Comparison of ENCODE assay signal across 8 cellular contexts in the genomic region with DNA sequence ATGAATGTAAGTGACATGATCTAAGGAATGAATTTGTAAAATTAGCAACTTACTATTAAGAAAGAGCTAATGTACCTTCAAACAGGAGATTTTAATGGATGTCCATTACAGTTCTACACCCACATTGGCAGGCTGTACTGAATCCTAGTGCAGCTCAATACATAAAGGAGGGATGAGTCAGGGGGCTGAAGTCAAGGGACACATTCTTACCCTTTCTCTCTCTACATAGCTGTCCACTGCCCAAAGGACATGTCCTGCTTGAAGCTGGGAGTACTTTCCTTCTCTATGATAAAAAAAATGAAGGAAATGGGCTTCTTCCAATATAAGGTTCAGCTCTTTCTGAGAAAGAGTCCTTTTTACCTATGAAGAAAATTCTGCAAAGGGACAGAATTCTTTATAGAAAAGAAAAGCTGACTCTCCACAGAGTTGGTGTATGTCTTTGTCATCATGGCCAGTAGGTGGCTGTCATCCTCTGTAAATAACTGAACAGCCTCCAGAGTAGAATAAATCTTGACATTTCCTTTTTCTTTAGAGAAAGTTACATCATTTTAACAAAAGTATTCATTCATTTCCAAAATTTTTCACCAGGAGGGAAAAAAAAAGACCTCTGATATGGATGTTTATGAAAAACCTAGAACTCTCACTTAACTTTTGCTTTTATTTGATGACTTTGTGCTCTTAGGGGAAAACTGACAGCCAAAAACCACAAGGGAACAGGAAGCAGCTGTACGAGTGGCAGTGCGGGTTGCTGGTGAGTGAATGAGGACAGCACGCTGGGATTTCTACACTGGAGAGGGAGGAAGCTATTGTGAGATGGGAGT. TPM values are rescaled to one million over a fixed set of nuclear protein-coding genes. Genes with fewer than 3 reads are reported as not detected.
DNase-seq lines count a peak whose midpoint lies in the region; ATAC-seq, FAIRE-seq and TF ChIP-seq lines count a peak whose summit lies in the region.

No MANE protein-coding gene starts in this region.

- H3K4me1 ChIP-seq in esophagus muscularis mucosa: peaks cover 0 to 7% (median 5%) of the 10 kb centered on the region in 4 donors
- H3K4me1 ChIP-seq in sigmoid colon: no peaks in the 10 kb centered on the region

- H3K36me3 ChIP-seq in esophagus muscularis mucosa (no peaks in the 10 kb centered on the region), sigmoid colon (no peaks in the 10 kb centered on the region)

- TF ChIP-seq POLR2A in esophagus muscularis mucosa (IDR thresholded peaks at IDR 0.05; ENCODE audit: low read depth) (no peak), sigmoid colon (IDR thresholded peaks at IDR 0.05) (no peak), GM12892 (IDR thresholded peaks at IDR 0.05; ENCODE audit: low read depth, low read length) (no peak)

- H3K27ac Mint-ChIP-seq in natural killer cell treated with Interleukin-12 subunit alpha and Interleukin-12 subunit beta and Interleukin-15 and Interleukin-18, amount 100 ng/mL, for 72 hours: peak overlapping the region; percentile 1 to 43

- TF ChIP-seq CTCF in esophagus muscularis mucosa (IDR thresholded peaks at IDR 0.05) (peak; percentile 21 to 42 (median 36)), sigmoid colon (IDR thresholded peaks at IDR 0.05) (peak in 2 of 4 experiments; percentile 9 to 20)

- H3K4me3 ChIP-seq in esophagus muscularis mucosa (no peak overlapping the region), sigmoid colon (no peak overlapping the region)

- no peak overlapping the region for H3K27ac ChIP-seq in esophagus muscularis mucosa (replicated peaks in 1 of 4)
- no peak overlapping the region for H3K27ac ChIP-seq in sigmoid colon

- peak; percentile 63 for DNase-seq in DMS53 treated with DMSO at 0.1 percent for 48 hours (lab: John Stamatoyannopoulos, UW; ENCODE audit: unreplicated experiment)
- DNase-seq in RKO (ENCODE audit: low spot score): peak; percentile 65
- DNase-seq in esophagus muscularis mucosa (ENCODE audit: extremely low spot score): no peak
- DNase-seq in natural killer cell treated with Interleukin-12 subunit alpha and Interleukin-12 subunit beta and Interleukin-15 and Interleukin-18, amount 100 ng/mL, for 72 hours (ENCODE audit: low spot score): no peak
- DNase-seq in sigmoid colon: no peak
- no peak for DNase-seq in GM12892 (ENCODE audit: insufficient read length)

- no peaks in the 10 kb centered on the region for H3K36me3 Mint-ChIP-seq in natural killer cell treated with Interleukin-12 subunit alpha and Interleukin-12 subunit beta and Interleukin-15 and Interleukin-18, amount 100 ng/mL, for 72 hours

- no peaks in the 10 kb centered on the region for H3K9me3 Mint-ChIP-seq in natural killer cell treated with Interleukin-12 subunit alpha and Interleukin-12 subunit beta and Interleukin-15 and Interleukin-18, amount 100 ng/mL, for 72 hours

- TF ChIP-seq EP300 in esophagus muscularis mucosa (IDR thresholded peaks at IDR 0.05) (no peak), sigmoid colon (IDR thresholded peaks at IDR 0.05) (no peak)

- 0% methylated on average over 3 of the region's 3 CpGs for WGBS in esophagus muscularis mucosa
- WGBS in sigmoid colon, 2 donors: 0 to 1% methylated on average over 3 of the region's 3 CpGs

- H3K9me3 ChIP-seq in esophagus muscularis mucosa (no peaks in the 10 kb centered on the region), sigmoid colon (no peaks in the 10 kb centered on the region)

- ATAC-seq in GM19328 (IDR thresholded peaks at IDR 0.05; ENCODE audit: unreplicated experiment) (peak; percentile 78), HG03342 (IDR thresholded peaks at IDR 0.05; ENCODE audit: unreplicated experiment) (peak; percentile 81)
- ATAC-seq in natural killer cell treated with Interleukin-12 subunit alpha and Interleukin-12 subunit beta and Interleukin-15 and Interleukin-18, amount 100 ng/mL, for 72 hours: peak; percentile 54 to 59

- peaks cover 0 to 6% (median 0%) of the 10 kb centered on the region in 4 donors for H3K27me3 ChIP-seq in esophagus muscularis mucosa
- no peaks in the 10 kb centered on the region for H3K27me3 ChIP-seq in sigmoid colon

- H3K4me1 Mint-ChIP-seq in natural killer cell treated with Interleukin-12 subunit alpha and Interleukin-12 subunit beta and Interleukin-15 and Interleukin-18, amount 100 ng/mL, for 72 hours (ENCODE audit: low read depth in 2 of 2): peaks cover 20 to 22% of the 10 kb centered on the region in 2 donors

- peak overlapping the region; percentile 71 for H3K4me3 Mint-ChIP-seq in natural killer cell treated with Interleukin-12 subunit alpha and Interleukin-12 subunit beta and Interleukin-15 and Interleukin-18, amount 100 ng/mL, for 72 hours

- no peak for FAIRE-seq in GM12892 (lab: Jason Lieb, UNC)

- intact Hi-C loops in esophagus muscularis mucosa (cut with DNase I) (no loop called here), sigmoid colon (cut with DNase I) (no loop called here)

- peaks cover 18 to 41% of the 10 kb centered on the region in 2 donors for H3K27me3 Mint-ChIP-seq in natural killer cell treated with Interleukin-12 subunit alpha and Interleukin-12 subunit beta and Interleukin-15 and Interleukin-18, amount 100 ng/mL, for 72 hours

RNA-seq across cellular contexts. Expression of gene IFNA14, which starts 13.1 kb away (rescaled TPM):
- total RNA-seq in esophagus muscularis mucosa: not detected
- total RNA-seq in natural killer cell treated with Interleukin-12 subunit alpha and Interleukin-12 subunit beta and Interleukin-15 and Interleukin-18, amount 100 ng/mL, for 72 hours: not detected
- total RNA-seq in sigmoid colon: not detected
- polyA plus RNA-seq in sigmoid colon: not detected
- polyA plus RNA-seq in GM12892 (2012; ENCODE audit: missing spikeins): not detected

RNA-seq across cellular contexts. Expression of gene IFNA17, which starts 24.9 kb away (rescaled TPM):
- total RNA-seq in esophagus muscularis mucosa: not detected
- not detected for total RNA-seq in natural killer cell treated with Interleukin-12 subunit alpha and Interleukin-12 subunit beta and Interleukin-15 and Interleukin-18, amount 100 ng/mL, for 72 hours
- not detected for total RNA-seq in sigmoid colon
- polyA plus RNA-seq in sigmoid colon: not detected
- polyA plus RNA-seq in GM12892 (2012; ENCODE audit: missing spikeins): not detected

RNA-seq across cellular contexts. Expression of gene IFNA16, which starts 35.8 kb away (rescaled TPM):
- total RNA-seq in esophagus muscularis mucosa (not detected), sigmoid colon (not detected)
- total RNA-seq in natural killer cell treated with Interleukin-12 subunit alpha and Interleukin-12 subunit beta and Interleukin-15 and Interleukin-18, amount 100 ng/mL, for 72 hours: not detected
- not detected for polyA plus RNA-seq in sigmoid colon
- polyA plus RNA-seq in GM12892 (2012; ENCODE audit: missing spikeins): not detected

RNA-seq across cellular contexts. Expression of gene IFNA10, which starts 46.0 kb away (rescaled TPM):
- total RNA-seq in esophagus muscularis mucosa: not detected
- not detected for total RNA-seq in natural killer cell treated with Interleukin-12 subunit alpha and Interleukin-12 subunit beta and Interleukin-15 and Interleukin-18, amount 100 ng/mL, for 72 hours
- not detected for total RNA-seq in sigmoid colon
- not detected for polyA plus RNA-seq in sigmoid colon
- polyA plus RNA-seq in GM12892 (2012; ENCODE audit: missing spikeins): not detected

RNA-seq across cellular contexts. Expression of gene IFNA7, which starts 50.9 kb away (rescaled TPM):
- total RNA-seq in esophagus muscularis mucosa (not detected), sigmoid colon (not detected)
- not detected for total RNA-seq in natural killer cell treated with Interleukin-12 subunit alpha and Interleukin-12 subunit beta and Interleukin-15 and Interleukin-18, amount 100 ng/mL, for 72 hours
- not detected for polyA plus RNA-seq in sigmoid colon
- polyA plus RNA-seq in GM12892 (2012; ENCODE audit: missing spikeins): not detected

Comparison
In these comparisons a context has a peak if more than half of its experiments do, and no peak if none do; other contexts are left out.
1. DNase-seq: peak in DMS53 treated with DMSO at 0.1 percent for 48 hours (single experiment) and RKO (single experiment); none in esophagus muscularis mucosa (single experiment), natural killer cell treated with Interleukin-12 subunit alpha and Interleukin-12 subunit beta and Interleukin-15 and Interleukin-18, amount 100 ng/mL, for 72 hours (single experiment), sigmoid colon (single experiment) and GM12892 (single experiment).
2. Peak in every context shown above with its lines, with median percentiles within 50 percentile points of each other: ATAC-seq.